Comparison of ENCODE assay signal across 14 cellular contexts in genomic region chr12:54337854-54338650, GRCh38. TPM values are rescaled to one million over a fixed set of nuclear protein-coding genes. Genes with fewer than 3 reads are reported as not detected.
DNase-seq lines count a peak whose midpoint lies in the region; TF ChIP-seq lines count a peak whose summit lies in the region.
"Had no signal": no experiment of that assay in that cellular context is flagged by ENCODE, and none has a peak within 500 bp of the region (broad histone marks: within the 10 kb centered on the region; RNA-seq: fewer than 3 reads in every experiment).

No MANE protein-coding gene starts in this region.

- intact Hi-C loops in CD4-positive, alpha-beta memory T cell (cut with micrococcal nuclease), result no loop called here

- H3K27ac Mint-ChIP-seq in CD4-positive, alpha-beta memory T cell, result peak overlapping the region in 5 of 7 donors; percentile 32 to 61 (median 51)
- H3K27ac Mint-ChIP-seq in brain, result peak overlapping the region; percentile 76 to 98 (median 95)
- H3K27ac Mint-ChIP-seq: naive B cell; stimulated activated naive CD8-positive, alpha-beta T cell treated with anti-CD3 and anti-CD28 coated beads, Interleukin-15, Interleukin-2, amounts not matched to agents 100 ng/mL and 50 ng/mL, for 24 hours had no signal

- no peaks in the 10 kb centered on the region for H3K27me3 ChIP-seq in CD4-positive, alpha-beta memory T cell (ENCODE audit: insufficient read depth, low read length)
- H3K27me3 ChIP-seq in rectal smooth muscle tissue (ENCODE audit: control insufficient read depth, insufficient read depth, low read length), result no peaks in the 10 kb centered on the region
- H3K27me3 ChIP-seq in H7 (ENCODE audit: control insufficient read depth, insufficient read depth, low read length), result no peaks in the 10 kb centered on the region
- H3K27me3 ChIP-seq: SJSA1 had no signal

- H3K9ac ChIP-seq in rectal smooth muscle tissue (ENCODE audit: low read length), result no peak overlapping the region

- POLR2A ChIA-PET in CD4-positive, alpha-beta memory T cell (lab: Charles Lee; ENCODE audit: partially characterized antibody), result no interaction called here

- H3K27me3 Mint-ChIP-seq in CD4-positive, alpha-beta memory T cell, result no peaks in the 10 kb centered on the region
- H3K27me3 Mint-ChIP-seq in brain, result no peaks in the 10 kb centered on the region
- H3K27me3 Mint-ChIP-seq: naive B cell; stimulated activated naive CD8-positive, alpha-beta T cell treated with anti-CD3 and anti-CD28 coated beads, Interleukin-15, Interleukin-2, amounts not matched to agents 100 ng/mL and 50 ng/mL, for 24 hours had no signal

- peaks cover 22 to 32% of the 10 kb centered on the region in 2 donors for H3K36me3 Mint-ChIP-seq in CD4-positive, alpha-beta memory T cell
- H3K36me3 Mint-ChIP-seq in brain, result peaks cover 34% of the 10 kb centered on the region

- DNase-seq in CD4-positive, alpha-beta memory T cell, result no peak
- DNase-seq in iris pigment epithelial cell (ENCODE audit: low read depth), result peak; percentile 60
- no peak for DNase-seq in Kasumi-1 (lab: John Stamatoyannopoulos, UW)
- no peak for DNase-seq in NCI-H2171 treated with DMSO at 0.1 percent for 48 hours (lab: John Stamatoyannopoulos, UW)
- no peak for DNase-seq in hepatic stellate cell (ENCODE audit: low spot score)
- DNase-seq in H7, result no peak
- DNase-seq: AML-193, naive B cell, NCI-H1048, NCI-H82 had no signal

- peaks cover 6 to 28% (median 15%) of the 10 kb centered on the region in 4 donors for H3K4me1 Mint-ChIP-seq in CD4-positive, alpha-beta memory T cell
- peaks cover 88% of the 10 kb centered on the region for H3K4me1 Mint-ChIP-seq in brain

- H3K4me3 Mint-ChIP-seq in CD4-positive, alpha-beta memory T cell, result no peak overlapping the region
- H3K4me3 Mint-ChIP-seq in brain, result peak overlapping the region; percentile 6 to 54 (median 46)
- H3K4me3 Mint-ChIP-seq: naive B cell; stimulated activated naive CD8-positive, alpha-beta T cell treated with anti-CD3 and anti-CD28 coated beads, Interleukin-15, Interleukin-2, amounts not matched to agents 100 ng/mL and 50 ng/mL, for 24 hours had no signal

- no peaks in the 10 kb centered on the region for H3K9me3 Mint-ChIP-seq in CD4-positive, alpha-beta memory T cell
- H3K9me3 Mint-ChIP-seq in brain, result no peaks in the 10 kb centered on the region
- H3K9me3 Mint-ChIP-seq: naive B cell; stimulated activated naive CD8-positive, alpha-beta T cell treated with anti-CD3 and anti-CD28 coated beads, Interleukin-15, Interleukin-2, amounts not matched to agents 100 ng/mL and 50 ng/mL, for 24 hours had no signal

- CTCF ChIA-PET in CD4-positive, alpha-beta memory T cell (lab: Charles Lee; ENCODE audit: partially characterized antibody), result interaction anchor here (1.1 to 7.4 kb wide), 14 partner anchors 9 to 86 kb away, joined by 3 to 101 read pairs (median 8); partner anchors contain the start of gene COPZ1

- H3K36me3 ChIP-seq in CD4-positive, alpha-beta memory T cell (ENCODE audit: insufficient read depth, low read length), result peaks cover 27% of the 10 kb centered on the region
- H3K36me3 ChIP-seq in rectal smooth muscle tissue (ENCODE audit: control insufficient read depth, insufficient read depth, low read length), result peaks cover 18% of the 10 kb centered on the region
- peaks cover 11% of the 10 kb centered on the region for H3K36me3 ChIP-seq in H7 (replicated peaks; ENCODE audit: control insufficient read depth, insufficient read depth, low read length)

- H3K4me1 ChIP-seq in CD4-positive, alpha-beta memory T cell (ENCODE audit: insufficient read depth, low read length), result no peaks in the 10 kb centered on the region
- H3K4me1 ChIP-seq in rectal smooth muscle tissue (ENCODE audit: control insufficient read depth, insufficient read depth, low read length), result peaks cover 37% of the 10 kb centered on the region

- H3K9me3 ChIP-seq in CD4-positive, alpha-beta memory T cell (ENCODE audit: control insufficient read depth in 1 of 2, low read length in 2 of 2), result no peaks in the 10 kb centered on the region
- H3K9me3 ChIP-seq: SJSA1 had no signal

- no peak overlapping the region for H3K4me3 ChIP-seq in CD4-positive, alpha-beta memory T cell (ENCODE audit: low read length in 2 of 2)
- H3K4me3 ChIP-seq in rectal smooth muscle tissue (ENCODE audit: low read length), result no peak overlapping the region
- H3K4me3 ChIP-seq in H7 (ENCODE audit: insufficient read depth, low read depth, low read length), result no peak overlapping the region
- H3K4me3 ChIP-seq: SJSA1 had no signal

- TF ChIP-seq CTCF in brain (conservative IDR thresholded peaks at IDR 0.05), result no peak

- no peak overlapping the region for H3K27ac ChIP-seq in CD4-positive, alpha-beta memory T cell (ENCODE audit: low read depth, low read length)
- H3K27ac ChIP-seq in rectal smooth muscle tissue (ENCODE audit: low read depth, low read length), result peak overlapping the region; percentile 73
- H3K27ac ChIP-seq: SJSA1 had no signal

RNA-seq across cellular contexts. Expression of gene COPZ1, which starts 13.1 kb away (rescaled TPM):
- total RNA-seq in CD4-positive, alpha-beta memory T cell, result 10 to 100 TPM; 81.6 to 92.0 TPM
- polyA plus RNA-seq in CD4-positive, alpha-beta memory T cell, result 100 to 1,000 TPM; 149 to 200 TPM
- 220 TPM for polyA plus RNA-seq in brain (ENCODE audit: insufficient read depth, low read depth, low replicate concordance)
- total RNA-seq in H7 (2014; rRNA removed; shearing (Covaris generic)), result 117 and 121 TPM in 2 replicates

RNA-seq across cellular contexts. Expression of gene GPR84, which starts 26.2 kb away (rescaled TPM):
- total RNA-seq in CD4-positive, alpha-beta memory T cell, result under 1 TPM in 1 of 2 experiments, not detected in 1; 0.36 TPM
- not detected for polyA plus RNA-seq in CD4-positive, alpha-beta memory T cell
- polyA plus RNA-seq in brain (ENCODE audit: insufficient read depth, low read depth, low replicate concordance), result not detected
- not detected in 2 replicates for total RNA-seq in H7 (2014; rRNA removed; shearing (Covaris generic))
- total RNA-seq: SJSA1 had no signal

RNA-seq across cellular contexts. Expression of gene NFE2, which starts 37.2 kb away (rescaled TPM):
- not detected for total RNA-seq in CD4-positive, alpha-beta memory T cell
- polyA plus RNA-seq in CD4-positive, alpha-beta memory T cell, result under 1 TPM in 1 of 2 donors, not detected in 1; 0.25 TPM
- polyA plus RNA-seq in brain (ENCODE audit: insufficient read depth, low read depth, low replicate concordance), result 0.83 TPM
- total RNA-seq in H7 (2014; rRNA removed; shearing (Covaris generic)), result 2.2 and 2.9 TPM in 2 replicates
- total RNA-seq: SJSA1 had no signal

RNA-seq across cellular contexts. Expression of gene ZNF385A, which starts 46.5 kb away (rescaled TPM):
- 1 to 10 TPM; 1.8 to 2.1 TPM for total RNA-seq in CD4-positive, alpha-beta memory T cell
- polyA plus RNA-seq in CD4-positive, alpha-beta memory T cell, result not detected
- 109 TPM for polyA plus RNA-seq in brain (ENCODE audit: insufficient read depth, low read depth, low replicate concordance)
- 2.7 and 3.5 TPM in 2 replicates for total RNA-seq in H7 (2014; rRNA removed; shearing (Covaris generic))

RNA-seq across cellular contexts. Expression of gene HNRNPA1, which starts 57.5 kb away (rescaled TPM):
- 1,000 to 10,000 TPM in 1 of 2 experiments, 100 to 1,000 TPM in 1; 986 to 1,061 TPM for total RNA-seq in CD4-positive, alpha-beta memory T cell
- polyA plus RNA-seq in CD4-positive, alpha-beta memory T cell, result 100 to 1,000 TPM; 756 to 958 TPM
- polyA plus RNA-seq in brain (ENCODE audit: insufficient read depth, low read depth, low replicate concordance), result 1,157 TPM
- total RNA-seq in H7 (2014; rRNA removed; shearing (Covaris generic)), result 907 and 952 TPM in 2 replicates

Comparison
In these comparisons a context has a peak if more than half of its experiments do, and no peak if none do; other contexts are left out.
1. H3K4me3 Mint-ChIP-seq: peak in brain (5 of 5); none in CD4-positive, alpha-beta memory T cell (0 of 8).